Comparison of ENCODE assay signal across 1 cellular context in genomic region chr9:128629852-128630545, GRCh38.
TF ChIP-seq lines count a peak whose summit lies in the region.

No MANE protein-coding gene starts in this region.

TF ChIP-seq in IMR-90, 13 proteins besides CTCF, POLR2A, EP300 and RAD21:
- TF ChIP-seq NFE2L2 (IDR thresholded peaks at IDR 0.05; ENCODE audit: low read depth, low read length) (no peak), BHLHE40 (IDR thresholded peaks at IDR 0.05; ENCODE audit: low read depth, low read length) (no peak), MXI1 (IDR thresholded peaks at IDR 0.05; ENCODE audit: borderline replicate concordance, low read depth, low read length) (no peak), FOS (IDR thresholded peaks at IDR 0.05; ENCODE audit: low read depth, low read length) (no peak), SMC3 (IDR thresholded peaks at IDR 0.05; ENCODE audit: low read depth, low read length) (no peak), USF2 (IDR thresholded peaks at IDR 0.05; ENCODE audit: low read depth, low read length) (no peak), RCOR1 (IDR thresholded peaks at IDR 0.05; ENCODE audit: insufficient replicate concordance, low read length) (no peak), MAFK (IDR thresholded peaks at IDR 0.05; ENCODE audit: low read depth, low read length) (no peak), CEBPB (IDR thresholded peaks at IDR 0.05; ENCODE audit: low read depth, low read length) (no peak), CHD1 (IDR thresholded peaks at IDR 0.05; ENCODE audit: low read depth, low read length) (no peak), MAZ (IDR thresholded peaks at IDR 0.05; ENCODE audit: borderline replicate concordance, low read depth, low read length) (no peak), RFX5 (IDR thresholded peaks at IDR 0.05; ENCODE audit: low read depth, low read length) (no peak)
- TF ChIP-seq, protein P1, sequence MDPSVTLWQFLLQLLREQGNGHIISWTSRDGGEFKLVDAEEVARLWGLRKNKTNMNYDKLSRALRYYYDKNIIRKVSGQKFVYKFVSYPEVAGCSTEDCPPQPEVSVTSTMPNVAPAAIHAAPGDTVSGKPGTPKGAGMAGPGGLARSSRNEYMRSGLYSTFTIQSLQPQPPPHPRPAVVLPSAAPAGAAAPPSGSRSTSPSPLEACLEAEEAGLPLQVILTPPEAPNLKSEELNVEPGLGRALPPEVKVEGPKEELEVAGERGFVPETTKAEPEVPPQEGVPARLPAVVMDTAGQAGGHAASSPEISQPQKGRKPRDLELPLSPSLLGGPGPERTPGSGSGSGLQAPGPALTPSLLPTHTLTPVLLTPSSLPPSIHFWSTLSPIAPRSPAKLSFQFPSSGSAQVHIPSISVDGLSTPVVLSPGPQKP (IDR thresholded peaks at IDR 0.05; ENCODE audit: borderline replicate concordance, low read depth, low read length), result no peak
TF ChIP-seq in IMR-90: peak in this region for 0.
